ENCODE assay signal across 14 cellular contexts in genomic region chr13:50226515-50227147, GRCh38.
DNase-seq lines count a peak whose midpoint lies in the region; ATAC-seq and TF ChIP-seq lines count a peak whose summit lies in the region.
"Had no signal": no experiment of that assay in that cellular context is flagged by ENCODE, and none has a peak within 500 bp of the region (broad histone marks: within the 10 kb centered on the region; RNA-seq: fewer than 3 reads in every experiment).

No MANE protein-coding gene starts in this region.

- TF ChIP-seq CTCF in lower leg skin (IDR thresholded peaks at IDR 0.05), result no peak

- ATAC-seq in GM21528 (IDR thresholded peaks at IDR 0.05; ENCODE audit: low FRiP score, unreplicated experiment), result peak; percentile 56
- ATAC-seq in HG03139 (IDR thresholded peaks at IDR 0.05; ENCODE audit: unreplicated experiment), result peak; percentile 45
- ATAC-seq in aorta (ENCODE audit: low FRiP score), result no peak

- H3K4me3 ChIP-seq in lower leg skin (ENCODE audit: low read depth, poor library complexity, severe bottlenecking) (no peak overlapping the region), aorta (ENCODE audit: low read length in 2 of 2) (no peak overlapping the region)

- H3K9me3 ChIP-seq in aorta (ENCODE audit: control insufficient read depth, low read length), result no peaks in the 10 kb centered on the region
- H3K9me3 ChIP-seq: neutrophil had no signal

- intact Hi-C loops in lower leg skin (cut with DNase I; ENCODE audit: low total_unique reads), result no loop called here
- intact Hi-C loops in aorta (cut with DNase I), result no loop called here

- no peaks in the 10 kb centered on the region for H3K4me1 ChIP-seq in aorta (ENCODE audit: control insufficient read depth in 1 of 2, insufficient read depth in 2 of 2, low read length in 2 of 2)

- DNase-seq in NCI-H1694 (lab: John Stamatoyannopoulos, UW), result peak; percentile 6
- no peak for DNase-seq in NCI-H1694 treated with DMSO at 0.1 percent for 48 hours (lab: John Stamatoyannopoulos, UW)
- DNase-seq in fibroblast of peridontal ligament (ENCODE audit: extremely low read depth), result peak; percentile 39
- DNase-seq in lower leg skin (ENCODE audit: low spot score in 2 of 2), result no peak
- no peak for DNase-seq in aorta
- DNase-seq in EL, result no peak
- DNase-seq: activated CD4-positive, CD25-positive, alpha-beta regulatory T cell; activated naive CD4-positive, alpha-beta T cell treated with anti-CD3 and anti-CD28 coated beads for 36 hours; DND-41; foreskin fibroblast; NCI-H526 treated with DMSO at 0.1 percent for 48 hours had no signal

- H3K27me3 ChIP-seq in aorta (ENCODE audit: control insufficient read depth in 1 of 2, insufficient read depth in 2 of 2, low read length in 1 of 2), result no peaks in the 10 kb centered on the region
- H3K27me3 ChIP-seq: neutrophil had no signal

- no peak overlapping the region for H3K27ac ChIP-seq in aorta (ENCODE audit: low read depth in 1 of 2, low read length in 2 of 2)
- H3K27ac ChIP-seq: neutrophil had no signal

- no peaks in the 10 kb centered on the region for H3K36me3 ChIP-seq in aorta (ENCODE audit: control insufficient read depth in 1 of 2, insufficient read depth in 2 of 2, low read length in 1 of 2)
- H3K36me3 ChIP-seq: neutrophil had no signal

- no peak for TF ChIP-seq POLR2A in lower leg skin (IDR thresholded peaks at IDR 0.05)

Comparison
In these comparisons a context has a peak if more than half of its experiments do, and no peak if none do; other contexts are left out.
1. DNase-seq: peak in NCI-H1694 (single experiment) and fibroblast of peridontal ligament (single experiment); none in NCI-H1694 treated with DMSO at 0.1 percent for 48 hours (single experiment), lower leg skin (0 of 2), aorta (0 of 2) and EL (single experiment).